Comparison of ENCODE assay signal across 8 cellular contexts in genomic region chr21:33924079-33924765, GRCh38. TPM values are rescaled to one million over a fixed set of nuclear protein-coding genes. Genes with fewer than 3 reads are reported as not detected.
DNase-seq lines count a peak whose midpoint lies in the region; ATAC-seq and TF ChIP-seq lines count a peak whose summit lies in the region.

No MANE protein-coding gene starts in this region.

- no peaks in the 10 kb centered on the region for H3K9me3 ChIP-seq in H9 (ENCODE audit: control insufficient read depth, low read depth, low read length)
- H3K9me3 ChIP-seq in aorta (ENCODE audit: control insufficient read depth, low read length): no peaks in the 10 kb centered on the region

- intact Hi-C loops in cardiac septum (cut with DNase I) (loop anchor here (5.0 kb wide), 2 partner anchors 148 to 278 kb away; partner anchors contain the start of genes MRPS6 and SLC5A3), aorta (cut with DNase I) (loop anchor here (2.0 kb wide), 3 partner anchors 151 to 429 kb away; no protein-coding TSS in a partner anchor)

- H2BK15ac ChIP-seq in H9 (ENCODE audit: low read depth, low read length): no peak overlapping the region

- H3K4me1 Mint-ChIP-seq in H9: no peaks in the 10 kb centered on the region
- peaks cover 11% of the 10 kb centered on the region for H3K4me1 Mint-ChIP-seq in activated naive CD8-positive, alpha-beta T cell treated with anti-CD3 and anti-CD28 coated beads, Interleukin-2, amount 10 ng/mL, durations not matched to agents 7 days and 5 days

- H3K4me2 ChIP-seq in H9 (ENCODE audit: insufficient read depth, insufficient read length, low read length): no peak overlapping the region

- no peak overlapping the region for H3K14ac ChIP-seq in H9 (ENCODE audit: insufficient read depth, low read length)

- H3K27me3 Mint-ChIP-seq in H9 (ENCODE audit: low read depth): peaks cover 5% of the 10 kb centered on the region; the same call in 1 of the 2 replicates
- H3K27me3 Mint-ChIP-seq in activated naive CD8-positive, alpha-beta T cell treated with anti-CD3 and anti-CD28 coated beads, Interleukin-2, amount 10 ng/mL, durations not matched to agents 7 days and 5 days: peaks cover 4% of the 10 kb centered on the region

- H2BK12ac ChIP-seq in H9 (ENCODE audit: insufficient read length, low read depth, low read length): no peak overlapping the region

- H3K4me3 Mint-ChIP-seq in H9: no peak overlapping the region
- H3K4me3 Mint-ChIP-seq in activated naive CD8-positive, alpha-beta T cell treated with anti-CD3 and anti-CD28 coated beads, Interleukin-2, amount 10 ng/mL, durations not matched to agents 7 days and 5 days: no peak overlapping the region

- no peak overlapping the region for H3K4me3 ChIP-seq in aorta (ENCODE audit: low read length in 2 of 2)

- no CpG with 5 or more reads among the region's 13 CpGs for WGBS in H9 (ENCODE audit: extremely low coverage, insufficient read length, low lambda C conversion rate)
- 7% methylated on average over 13 of the region's 13 CpGs for WGBS in aorta, 2 donors

- no peak overlapping the region for H2AK5ac ChIP-seq in H9 (ENCODE audit: insufficient read length, low read length)

- no peak overlapping the region for H4K8ac ChIP-seq in H9 (replicated peaks; ENCODE audit: insufficient read length, low read depth, low read length)

- POLR2A ChIA-PET in activated naive CD8-positive, alpha-beta T cell treated with anti-CD3 and anti-CD28 coated beads, Interleukin-2, amount 10 ng/mL, durations not matched to agents 7 days and 5 days (lab: Charles Lee): interaction anchor here (0.8 to 3.6 kb wide), 8 partner anchors 9 to 426 kb away, joined by 3 to 22 read pairs (median 4); partner anchors contain the start of genes ATP5PO, MRPS6 and SLC5A3

- no peaks in the 10 kb centered on the region for H3K23me2 ChIP-seq in H9 (ENCODE audit: insufficient read length, low read depth, low read length, poor library complexity, severe bottlenecking)

- H3K23ac ChIP-seq in H9 (ENCODE audit: insufficient read length, low read depth, low read length): no peak overlapping the region

- H3K56ac ChIP-seq in H9 (ENCODE audit: insufficient read length, low read depth, low read length): no peak overlapping the region

- no peak overlapping the region for H4K91ac ChIP-seq in H9 (ENCODE audit: insufficient read length, low read depth, low read length)

- H3K4me1 ChIP-seq in H9 (ENCODE audit: insufficient read depth, low read length) (no peaks in the 10 kb centered on the region), aorta (ENCODE audit: control insufficient read depth in 1 of 2, insufficient read depth in 2 of 2, low read length in 2 of 2) (no peaks in the 10 kb centered on the region)

- H2BK20ac ChIP-seq in H9 (ENCODE audit: low read depth, low read length, poor library complexity, severe bottlenecking): no peak overlapping the region

- H3K79me2 ChIP-seq in H9 (ENCODE audit: insufficient read depth, low read length): no peaks in the 10 kb centered on the region

- peak; percentile 96 for TF ChIP-seq CTCF in H9 (conservative IDR thresholded peaks at IDR 0.05)

- H2BK120ac ChIP-seq in H9 (ENCODE audit: low read depth, low read length, poor library complexity, severe bottlenecking): no peak overlapping the region

- H3K9ac ChIP-seq in H9 (ENCODE audit: extremely low read depth, insufficient read length, low read length): no peak overlapping the region

- no peaks in the 10 kb centered on the region for H3K36me3 ChIP-seq in aorta (ENCODE audit: control insufficient read depth in 1 of 2, insufficient read depth in 2 of 2, low read length in 1 of 2)

- no peaks in the 10 kb centered on the region for H3K79me1 ChIP-seq in H9 (ENCODE audit: insufficient read depth, low read depth, low read length, poor library complexity, severe bottlenecking)

- H4K5ac ChIP-seq in H9 (ENCODE audit: insufficient read length, low read depth, low read length): no peak overlapping the region

- no peaks in the 10 kb centered on the region; a peak in 1 of 7 replicates for H3K36me3 Mint-ChIP-seq in H9 (ENCODE audit: insufficient read depth in 1 of 3, low read depth in 3 of 3)
- no peaks in the 10 kb centered on the region for H3K36me3 Mint-ChIP-seq in activated naive CD8-positive, alpha-beta T cell treated with anti-CD3 and anti-CD28 coated beads, Interleukin-2, amount 10 ng/mL, durations not matched to agents 7 days and 5 days

- H3K27ac ChIP-seq in H9 (ENCODE audit: insufficient read length, low read depth, low read length) (no peak overlapping the region), aorta (ENCODE audit: low read depth in 1 of 2, low read length in 2 of 2) (no peak overlapping the region)

- H3K18ac ChIP-seq in H9 (ENCODE audit: insufficient read length, low read depth, low read length): no peak overlapping the region

- H3K27me3 ChIP-seq in H9 (ENCODE audit: insufficient read depth, low read length) (no peaks in the 10 kb centered on the region), aorta (ENCODE audit: control insufficient read depth in 1 of 2, insufficient read depth in 2 of 2, low read length in 1 of 2) (no peaks in the 10 kb centered on the region)

- H2AFZ ChIP-seq in H9 (ENCODE audit: low read length): no peak overlapping the region

- H2BK5ac ChIP-seq in H9 (ENCODE audit: insufficient read length, low read length): no peak overlapping the region

- peak; percentile 94 for ATAC-seq in activated naive CD8-positive, alpha-beta T cell treated with anti-CD3 and anti-CD28 coated beads, Interleukin-2, amount 10 ng/mL, durations not matched to agents 7 days and 5 days (ENCODE audit: low read depth)
- peak; percentile 94 for ATAC-seq in aorta (ENCODE audit: low FRiP score)

- peaks cover 0 to 5% of the 10 kb centered on the region in 2 experiments; a peak in 4 of 5 replicates for H3K9me3 Mint-ChIP-seq in H9
- no peaks in the 10 kb centered on the region for H3K9me3 Mint-ChIP-seq in activated naive CD8-positive, alpha-beta T cell treated with anti-CD3 and anti-CD28 coated beads, Interleukin-2, amount 10 ng/mL, durations not matched to agents 7 days and 5 days

- H3K4ac ChIP-seq in H9 (ENCODE audit: low read depth, low read length): no peak overlapping the region

- DNase-seq in DMS79 (lab: John Stamatoyannopoulos, UW) (peak; percentile 69), H9 (peak; percentile 86), NCI-H1105 (lab: John Stamatoyannopoulos, UW) (peak; percentile 84), SKM-1 treated with dmso at 0.1 percent for 144 hours (lab: John Stamatoyannopoulos, UW; ENCODE audit: unreplicated experiment) (peak; percentile 69), cardiac septum (ENCODE audit: low spot score) (peak; percentile 93), putamen (ENCODE audit: low spot score) (peak; percentile 86), aorta (peak; percentile 91 to 97)
- DNase-seq in activated naive CD8-positive, alpha-beta T cell treated with anti-CD3 and anti-CD28 coated beads, Interleukin-2, amount 10 ng/mL, durations not matched to agents 7 days and 5 days: peak; percentile 92

- no peaks in the 10 kb centered on the region for H4K20me1 ChIP-seq in H9 (ENCODE audit: control insufficient read depth, insufficient read depth, insufficient read length)

- H3K27ac Mint-ChIP-seq in H9: peak overlapping the region in 1 of 3 experiments; percentile 17; a peak in 1 of 7 replicates
- no peak overlapping the region for H3K27ac Mint-ChIP-seq in activated naive CD8-positive, alpha-beta T cell treated with anti-CD3 and anti-CD28 coated beads, Interleukin-2, amount 10 ng/mL, durations not matched to agents 7 days and 5 days

- no peak overlapping the region for H3T11ph ChIP-seq in H9 (ENCODE audit: low read length)

RNA-seq across cellular contexts. Expression of gene ATP5PO, which starts 8.6 kb away (rescaled TPM):
- total RNA-seq in H9 (2021): 263 and 275 TPM in 2 replicates
- 100 to 1,000 TPM; 167 TPM for total RNA-seq in activated naive CD8-positive, alpha-beta T cell treated with anti-CD3 and anti-CD28 coated beads, Interleukin-2, amount 10 ng/mL, durations not matched to agents 7 days and 5 days
- total RNA-seq in cardiac septum: 556 TPM
- total RNA-seq in aorta: 100 to 1,000 TPM; 112 to 119 TPM
- 100 to 1,000 TPM; 234 to 461 TPM for polyA plus RNA-seq in aorta
